ENCODE assay signal across 8 cellular contexts in genomic region chr1:15886613-15887167, GRCh38. TPM values are rescaled to one million over a fixed set of nuclear protein-coding genes. Genes with fewer than 3 reads are reported as not detected.
DNase-seq lines count a peak whose midpoint lies in the region; ATAC-seq and TF ChIP-seq lines count a peak whose summit lies in the region.

No MANE protein-coding gene starts in this region.

- peak overlapping the region; percentile 55 for H3K27ac Mint-ChIP-seq in activated T-cell treated with anti-CD3 and anti-CD28 coated beads, Interleukin-2, amount 50 U/mL, for 24 hours

- intact Hi-C loops in body of pancreas (cut with DNase I) (no loop called here), lower lobe of right lung (cut with DNase I) (no loop called here), tibial artery (cut with DNase I; ENCODE audit: low total_unique reads) (no loop called here)

- no peak overlapping the region for H3K4me3 ChIP-seq in body of pancreas
- H3K4me3 ChIP-seq in lower lobe of right lung, result peak overlapping the region; percentile 46
- H3K4me3 ChIP-seq in tibial artery, result peak overlapping the region; percentile 30 to 45

- peaks cover 59% of the 10 kb centered on the region for H3K4me1 Mint-ChIP-seq in activated T-cell treated with anti-CD3 and anti-CD28 coated beads, Interleukin-2, amount 50 U/mL, for 24 hours (ENCODE audit: low read depth)

- DNase-seq in activated T-cell treated with anti-CD3 and anti-CD28 coated beads, Interleukin-2, amount 50 U/mL, for 24 hours, result no peak
- no peak for DNase-seq in activated T-cell treated with anti-CD3 and anti-CD28 coated beads, Interleukin-2, amount 50 U/mL, for 48 hours
- DNase-seq in body of pancreas (peak in 1 of 4 donors; percentile 14), lower lobe of right lung (no peak), tibial artery (no peak), DMS79 (lab: John Stamatoyannopoulos, UW) (no peak), nucleus accumbens (lab: John Stamatoyannopoulos, UW) (no peak)

- TF ChIP-seq POLR2A in body of pancreas (IDR thresholded peaks at IDR 0.05), result no peak

- TF ChIP-seq CTCF in body of pancreas (IDR thresholded peaks at IDR 0.05) (peak in 4 of 7 experiments; percentile 10 to 32 (median 20)), lower lobe of right lung (IDR thresholded peaks at IDR 0.05) (no peak), tibial artery (IDR thresholded peaks at IDR 0.05) (no peak)

- no peaks in the 10 kb centered on the region for H3K36me3 ChIP-seq in body of pancreas (replicated peaks in 1 of 2; ENCODE audit: insufficient read depth in 1 of 2, low read depth in 2 of 2)
- H3K36me3 ChIP-seq in lower lobe of right lung, result peaks cover 5% of the 10 kb centered on the region
- H3K36me3 ChIP-seq in tibial artery, result no peaks in the 10 kb centered on the region

- WGBS in body of pancreas, 2 donors, result 13 to 15% methylated on average over 4 of the region's 4 CpGs

- no peaks in the 10 kb centered on the region for H3K27me3 Mint-ChIP-seq in activated T-cell treated with anti-CD3 and anti-CD28 coated beads, Interleukin-2, amount 50 U/mL, for 24 hours

- no peak overlapping the region for H3K4me3 Mint-ChIP-seq in activated T-cell treated with anti-CD3 and anti-CD28 coated beads, Interleukin-2, amount 50 U/mL, for 24 hours

- H3K36me3 Mint-ChIP-seq in activated T-cell treated with anti-CD3 and anti-CD28 coated beads, Interleukin-2, amount 50 U/mL, for 24 hours (ENCODE audit: low read depth), result peaks cover 72% of the 10 kb centered on the region

- H3K27ac ChIP-seq in body of pancreas (peak overlapping the region; percentile 87 to 94 (median 92)), lower lobe of right lung (peak overlapping the region; percentile 87), tibial artery (peak overlapping the region; percentile 81 to 90)

- H3K9me3 ChIP-seq in body of pancreas (no peaks in the 10 kb centered on the region), lower lobe of right lung (no peaks in the 10 kb centered on the region), tibial artery (no peaks in the 10 kb centered on the region)

- ATAC-seq in body of pancreas, result peak; percentile 28
- ATAC-seq in lower lobe of right lung, result peak in 1 of 2 donors; percentile 20
- no peak for ATAC-seq in GM21528 (IDR thresholded peaks at IDR 0.05; ENCODE audit: low FRiP score, unreplicated experiment)

- H3K9me3 Mint-ChIP-seq in activated T-cell treated with anti-CD3 and anti-CD28 coated beads, Interleukin-2, amount 50 U/mL, for 24 hours, result no peaks in the 10 kb centered on the region

- H3K4me1 ChIP-seq in body of pancreas (peaks cover 24% of the 10 kb centered on the region), lower lobe of right lung (peaks cover 50% of the 10 kb centered on the region), tibial artery (peaks cover 0 to 95% (median 69%) of the 10 kb centered on the region in 4 donors)

- H3K27me3 ChIP-seq in body of pancreas (no peaks in the 10 kb centered on the region), lower lobe of right lung (ENCODE audit: low read depth) (no peaks in the 10 kb centered on the region), tibial artery (no peaks in the 10 kb centered on the region)

RNA-seq across cellular contexts. Expression of gene SPEN, which starts 39.2 kb away (rescaled TPM):
- total RNA-seq in body of pancreas, result 10 to 100 TPM; 27.8 to 38.9 TPM
- total RNA-seq in lower lobe of right lung, result 54.7 TPM

Comparison
In these comparisons a context has a peak if more than half of its experiments do, and no peak if none do; other contexts are left out.
1. H3K4me3 ChIP-seq: peak in lower lobe of right lung (single experiment) and tibial artery (2 of 2); none in body of pancreas (0 of 2).
2. CTCF ChIP-seq: peak in body of pancreas (4 of 7); none in lower lobe of right lung (single experiment) and tibial artery (0 of 2).
3. Peak in every context shown above with its lines, with median percentiles within 50 percentile points of each other: H3K27ac ChIP-seq.